Comparison of ENCODE assay signal across 12 cellular contexts in genomic region chrX:16604300-16604699, GRCh38. TPM values are rescaled to one million over a fixed set of nuclear protein-coding genes. Genes with fewer than 3 reads are reported as not detected.
DNase-seq lines count a peak whose midpoint lies in the region; ATAC-seq, FAIRE-seq and TF ChIP-seq lines count a peak whose summit lies in the region.
"Had no signal": no experiment of that assay in that cellular context is flagged by ENCODE, and none has a peak within 500 bp of the region (broad histone marks: within the 10 kb centered on the region; RNA-seq: fewer than 3 reads in every experiment).

No MANE protein-coding gene starts in this region.

- no peaks in the 10 kb centered on the region for H3K79me2 ChIP-seq in endothelial cell of umbilical vein (ENCODE audit: control insufficient read depth, insufficient read depth, low read length)
- H3K79me2 ChIP-seq in osteoblast (ENCODE audit: insufficient read depth, low read length) = no peaks in the 10 kb centered on the region

- no peak for TF ChIP-seq CTCF in HFFc6 (IDR thresholded peaks at IDR 0.05)
- no peak for TF ChIP-seq CTCF in endothelial cell of umbilical vein (IDR thresholded peaks at IDR 0.05; ENCODE audit: extremely low read depth in 1 of 2, insufficient read depth in 1 of 2, low read depth in 1 of 2, low read length in 2 of 2)
- TF ChIP-seq CTCF in osteoblast (IDR thresholded peaks at IDR 0.05; ENCODE audit: extremely low read depth, low read depth, low read length) = no peak

- H3K27ac ChIP-seq in endothelial cell of umbilical vein (ENCODE audit: insufficient read depth, low read depth, low read length) (peak overlapping the region; percentile 17), osteoblast (ENCODE audit: low read depth, low read length) (peak overlapping the region; percentile 31)
- H3K27ac ChIP-seq: esophagus muscularis mucosa, PC-9 had no signal

- H3K4me1 Mint-ChIP-seq in HFFc6 (ENCODE audit: low read depth) (peaks cover 21% of the 10 kb centered on the region), T-cell (peaks cover 35 to 45% (median 38%) of the 10 kb centered on the region in 3 donors)

- no peak for TF ChIP-seq POLR2A in endothelial cell of umbilical vein (IDR thresholded peaks at IDR 0.05; ENCODE audit: low read depth, low read length)

- H3K27me3 ChIP-seq in endothelial cell of umbilical vein (ENCODE audit: control insufficient read depth in 2 of 2, insufficient read depth in 2 of 2, low read length in 2 of 2) (no peaks in the 10 kb centered on the region), osteoblast (ENCODE audit: insufficient read depth, low read length) (no peaks in the 10 kb centered on the region)
- H3K27me3 ChIP-seq: esophagus muscularis mucosa had no signal

- dilution Hi-C loops in endothelial cell of umbilical vein (cut with MboI; ENCODE audit: extremely low pct_ligation_motif_present, low sequenced_read_pairs) = no loop called here

- BruUV-seq in endothelial cell of umbilical vein (replicated peaks; lab: Mats Ljungman, UMichigan) = no TSS peak

- CTCF ChIA-PET in T-cell (lab: Charles Lee) = interaction anchor here in 1 of 2 donors (0.6 kb wide), 1 partner anchor 1248 kb away, joined by 5 read pairs; no protein-coding TSS in a partner anchor
- CTCF ChIA-PET in endothelial cell of umbilical vein (lab: Charles Lee) = no interaction called here

- POLR2A ChIA-PET in T-cell (lab: Charles Lee) = no interaction called here
- POLR2A ChIA-PET in endothelial cell of umbilical vein (lab: Charles Lee) = no interaction called here

- no peak overlapping the region for H2AFZ ChIP-seq in endothelial cell of umbilical vein (ENCODE audit: low read depth, low read length)
- H2AFZ ChIP-seq in osteoblast (ENCODE audit: low read length) = no peak overlapping the region
- H2AFZ ChIP-seq: PC-9 had no signal

- ATAC-seq in T-cell (replicated peaks in 1 of 4) (peak in 3 of 4 experiments; percentile 18 to 35 (median 19)), HG02588 (IDR thresholded peaks at IDR 0.05; ENCODE audit: unreplicated experiment) (no peak), GM21825 (IDR thresholded peaks at IDR 0.05; ENCODE audit: unreplicated experiment) (no peak)

- H3K36me3 Mint-ChIP-seq in HFFc6 (ENCODE audit: low read depth) = no peaks in the 10 kb centered on the region
- no peaks in the 10 kb centered on the region for H3K36me3 Mint-ChIP-seq in T-cell

- peaks cover 17% of the 10 kb centered on the region for H3K4me1 ChIP-seq in endothelial cell of umbilical vein (ENCODE audit: control insufficient read depth, extremely low read depth, insufficient read depth, low read length)
- peaks cover 18% of the 10 kb centered on the region for H3K4me1 ChIP-seq in osteoblast (ENCODE audit: insufficient read depth, low read length)

- no peak overlapping the region for H3K4me3 Mint-ChIP-seq in HFFc6
- H3K4me3 Mint-ChIP-seq in T-cell = peak overlapping the region; percentile 55 to 70 (median 61)

- H3K4me2 ChIP-seq in endothelial cell of umbilical vein (ENCODE audit: insufficient read depth, low read length) (no peak overlapping the region), osteoblast (ENCODE audit: insufficient read depth, low read length) (no peak overlapping the region)
- H3K4me2 ChIP-seq: PC-9 had no signal

- H3K9me3 ChIP-seq in endothelial cell of umbilical vein (replicated peaks; ENCODE audit: control insufficient read depth, insufficient read depth, low read length) = no peaks in the 10 kb centered on the region
- no peaks in the 10 kb centered on the region for H3K9me3 ChIP-seq in osteoblast (ENCODE audit: low read depth, low read length)
- H3K9me3 ChIP-seq: esophagus muscularis mucosa had no signal

- no peaks in the 10 kb centered on the region for H3K9me1 ChIP-seq in endothelial cell of umbilical vein (replicated peaks; ENCODE audit: control insufficient read depth, extremely low read depth, insufficient read depth, low read length)

- no peaks in the 10 kb centered on the region for H4K20me1 ChIP-seq in endothelial cell of umbilical vein (replicated peaks; ENCODE audit: control insufficient read depth, extremely low read depth, insufficient read depth, low read length)
- no peaks in the 10 kb centered on the region for H4K20me1 ChIP-seq in osteoblast (ENCODE audit: insufficient read depth, low read length)

- H3K9me3 Mint-ChIP-seq in HFFc6 (no peaks in the 10 kb centered on the region), T-cell (no peaks in the 10 kb centered on the region)

- intact Hi-C loops in endothelial cell of umbilical vein (cut with micrococcal nuclease) = no loop called here

- no peak for DNase-seq in HFFc6
- no peak for DNase-seq in T-cell
- DNase-seq in endothelial cell of umbilical vein (ENCODE audit: low read depth, low spot score) = peak; percentile 1
- DNase-seq in osteoblast (ENCODE audit: insufficient read length, low spot score, missing footprints) = no peak
- no peak for DNase-seq in DMS 273 treated with DMSO at 0.1 percent for 48 hours (lab: John Stamatoyannopoulos, UW)
- DNase-seq: caudate nucleus, NCI-H2227 treated with DMSO at 0.1 percent for 48 hours had no signal

- no peaks in the 10 kb centered on the region; the same call in 1 of the 2 replicates for H3K27me3 Mint-ChIP-seq in HFFc6 (ENCODE audit: insufficient read depth)
- peaks cover 0 to 4% of the 10 kb centered on the region in 2 donors for H3K27me3 Mint-ChIP-seq in T-cell

- H3K9ac ChIP-seq in endothelial cell of umbilical vein (replicated peaks; ENCODE audit: extremely low read depth, insufficient read depth, low read length) = no peak overlapping the region

- H3K4me3 ChIP-seq in endothelial cell of umbilical vein (replicated peaks in 1 of 3; ENCODE audit: insufficient read depth in 1 of 3, low read depth in 1 of 3, low read length in 3 of 3) (no peak overlapping the region), osteoblast (ENCODE audit: insufficient read depth, low read length) (no peak overlapping the region)
- H3K4me3 ChIP-seq: esophagus muscularis mucosa, PC-9 had no signal

- FAIRE-seq in endothelial cell of umbilical vein (lab: Jason Lieb, UNC) = no peak

- H3K27ac Mint-ChIP-seq in HFFc6 (peak overlapping the region; percentile 74; the same call in 1 of the 2 replicates), T-cell (peak overlapping the region; percentile 95 to 97)

- H3K36me3 ChIP-seq in endothelial cell of umbilical vein (ENCODE audit: control insufficient read depth in 2 of 2, extremely low read depth in 1 of 2, insufficient read depth in 2 of 2, low read length in 2 of 2) = no peaks in the 10 kb centered on the region
- H3K36me3 ChIP-seq in osteoblast (ENCODE audit: insufficient read depth, low read length) = no peaks in the 10 kb centered on the region

TF ChIP-seq in endothelial cell of umbilical vein, 7 proteins besides CTCF, POLR2A, EP300 and RAD21:
- TF ChIP-seq, protein P1, sequence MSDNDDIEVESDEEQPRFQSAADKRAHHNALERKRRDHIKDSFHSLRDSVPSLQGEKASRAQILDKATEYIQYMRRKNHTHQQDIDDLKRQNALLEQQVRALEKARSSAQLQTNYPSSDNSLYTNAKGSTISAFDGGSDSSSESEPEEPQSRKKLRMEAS (IDR thresholded peaks at IDR 0.05; ENCODE audit: insufficient read depth, insufficient read length) = no peak
- TF ChIP-seq JUN (IDR thresholded peaks at IDR 0.05; ENCODE audit: borderline replicate concordance, insufficient read depth, insufficient read length, low read depth) (no peak), MYC (IDR thresholded peaks at IDR 0.05; ENCODE audit: low read depth, low read length) (no peak), FOS (IDR thresholded peaks at IDR 0.05; ENCODE audit: borderline replicate concordance, insufficient read depth, low read length) (no peak), POLR2AphosphoS5 (IDR thresholded peaks at IDR 0.05; ENCODE audit: insufficient read depth, low read depth, low read length) (no peak), GATA2 (IDR thresholded peaks at IDR 0.05; ENCODE audit: insufficient read depth, insufficient read length, low read depth, low read length) (no peak), EZH2 (IDR thresholded peaks at IDR 0.05; ENCODE audit: borderline replicate concordance, low read depth, low read length, severe bottlenecking) (no peak)

RNA-seq across cellular contexts. Expression of gene S100G, which starts 45.7 kb away (rescaled TPM):
- total RNA-seq in HFFc6 (2021; fragmentation: NEBNext Ultra II Directional; extraction: Animal tissue kit (Norgen Biotek cat#: 25700)) = not detected
- total RNA-seq in T-cell (not detected), endothelial cell of umbilical vein (not detected in 2 replicates), osteoblast (not detected in 2 replicates)
- polyA plus RNA-seq in endothelial cell of umbilical vein = not detected in 2 replicates
- polyA plus RNA-seq in endothelial cell of umbilical vein (2011; cell fraction: cytosol; rRNA removed) = not detected in 2 replicates
- not detected in 2 replicates for polyA plus RNA-seq in endothelial cell of umbilical vein (2011; cell fraction: nucleus; rRNA removed)
- not detected in 2 replicates for polyA plus RNA-seq in endothelial cell of umbilical vein (2012)
- polyA minus RNA-seq in endothelial cell of umbilical vein = not detected in 2 replicates
- polyA minus RNA-seq in endothelial cell of umbilical vein (2011; cell fraction: cytosol; rRNA and poly(A)+ RNA removed) = not detected
- polyA minus RNA-seq in endothelial cell of umbilical vein (2011; cell fraction: nucleus; rRNA and poly(A)+ RNA removed) = not detected in 2 replicates
- total RNA-seq: esophagus muscularis mucosa, mononuclear cell, PC-9 had no signal

Comparison
In these comparisons a context has a peak if more than half of its experiments do, and no peak if none do; other contexts are left out.
1. ATAC-seq: peak in T-cell (3 of 4); none in HG02588 (single experiment) and GM21825 (single experiment).